9 cellular contexts compared by ENCODE assay signal in genomic region chr10:50511512-50512213, GRCh38.
DNase-seq lines count a peak whose midpoint lies in the region; ATAC-seq, FAIRE-seq and TF ChIP-seq lines count a peak whose summit lies in the region.
"Had no signal": no experiment of that assay in that cellular context is flagged by ENCODE, and none has a peak within 500 bp of the region (broad histone marks: within the 10 kb centered on the region; RNA-seq: fewer than 3 reads in every experiment).

No MANE protein-coding gene starts in this region.

- TF ChIP-seq CTCF in neural crest cell (conservative IDR thresholded peaks at IDR 0.05), result no peak
- no peak for TF ChIP-seq CTCF in D721Med (IDR thresholded peaks at IDR 0.05; ENCODE audit: insufficient read depth, missing control alignments)

- no peak for DNase-seq in activated CD4-positive, alpha-beta T cell treated with anti-CD3 and anti-CD28 coated beads, Interleukin-2, amount 10 ng/mL, durations not matched to agents 7 days and 5 days
- DNase-seq in neural crest cell (ENCODE audit: low read depth, low spot score) (no peak), islet precursor cell (no peak), D721Med (ENCODE audit: insufficient read length, low spot score) (no peak), activated gamma-delta T cell treated with Interleukin-2 at 50 U/mL for 16 hours (no peak)
- DNase-seq: NCI-H1105 treated with DMSO at 0.1 percent for 48 hours had no signal

- no peak for FAIRE-seq in D721Med (lab: Jason Lieb, UNC)

- H3K27me3 Mint-ChIP-seq in activated CD4-positive, alpha-beta T cell treated with anti-CD3 and anti-CD28 coated beads, Interleukin-2, amount 10 ng/mL, durations not matched to agents 7 days and 5 days, result no peaks in the 10 kb centered on the region
- H3K27me3 Mint-ChIP-seq in neural crest cell (ENCODE audit: low read depth), result no peaks in the 10 kb centered on the region

- H3K36me3 Mint-ChIP-seq in activated CD4-positive, alpha-beta T cell treated with anti-CD3 and anti-CD28 coated beads, Interleukin-2, amount 10 ng/mL, durations not matched to agents 7 days and 5 days (ENCODE audit: low read depth), result peaks cover 8% of the 10 kb centered on the region
- no peaks in the 10 kb centered on the region for H3K36me3 Mint-ChIP-seq in neural crest cell (ENCODE audit: low read depth)

- peaks cover 57% of the 10 kb centered on the region for H3K4me1 Mint-ChIP-seq in activated CD4-positive, alpha-beta T cell treated with anti-CD3 and anti-CD28 coated beads, Interleukin-2, amount 10 ng/mL, durations not matched to agents 7 days and 5 days
- peaks cover 54% of the 10 kb centered on the region for H3K4me1 Mint-ChIP-seq in neural crest cell

- no peaks in the 10 kb centered on the region for H3K9me3 Mint-ChIP-seq in activated CD4-positive, alpha-beta T cell treated with anti-CD3 and anti-CD28 coated beads, Interleukin-2, amount 10 ng/mL, durations not matched to agents 7 days and 5 days
- H3K9me3 Mint-ChIP-seq in neural crest cell, result no peaks in the 10 kb centered on the region

- peak overlapping the region; percentile 4 for H3K27ac Mint-ChIP-seq in activated CD4-positive, alpha-beta T cell treated with anti-CD3 and anti-CD28 coated beads, Interleukin-2, amount 10 ng/mL, durations not matched to agents 7 days and 5 days
- peak overlapping the region; percentile 60 for H3K27ac Mint-ChIP-seq in neural crest cell (ENCODE audit: unreplicated experiment)

- CTCF ChIA-PET in activated CD4-positive, alpha-beta T cell treated with anti-CD3 and anti-CD28 coated beads, Interleukin-2, amount 10 ng/mL, durations not matched to agents 7 days and 5 days (lab: Charles Lee), result interaction anchor here (1.1 to 1.8 kb wide), 4 partner anchors 10 to 111 kb away, joined by 3 to 5 read pairs (median 4); no protein-coding TSS in a partner anchor

- ATAC-seq in GM19035 (IDR thresholded peaks at IDR 0.05; ENCODE audit: unreplicated experiment), result peak; percentile 22
- peak; percentile 16 for ATAC-seq in HG02970 (IDR thresholded peaks at IDR 0.05; ENCODE audit: low FRiP score, unreplicated experiment)
- ATAC-seq in GM19023 (IDR thresholded peaks at IDR 0.05; ENCODE audit: unreplicated experiment), result no peak

- no peak overlapping the region for H3K4me3 Mint-ChIP-seq in activated CD4-positive, alpha-beta T cell treated with anti-CD3 and anti-CD28 coated beads, Interleukin-2, amount 10 ng/mL, durations not matched to agents 7 days and 5 days
- H3K4me3 Mint-ChIP-seq in neural crest cell, result no peak overlapping the region

- POLR2A ChIA-PET in activated CD4-positive, alpha-beta T cell treated with anti-CD3 and anti-CD28 coated beads, Interleukin-2, amount 10 ng/mL, durations not matched to agents 7 days and 5 days (lab: Charles Lee), result no interaction called here
